ENCODE assay signal across 1 cellular context in genomic region chr3:129518048-129518570, GRCh38.
A peak's percentile ranks its signal among the peaks of the same experiment; 100 is the strongest.
TF ChIP-seq lines count a peak whose summit lies in the region.

No MANE protein-coding gene starts in this region.

TF ChIP-seq in HepG2, 621 proteins besides CTCF, POLR2A, EP300 and RAD21:
- no peak for TF ChIP-seq ZBTB44 (CRISPR knock-in tag; IDR thresholded peaks at IDR 0.05)
- no peak for TF ChIP-seq LBX2 (CRISPR knock-in tag; IDR thresholded peaks at IDR 0.05; ENCODE audit: borderline replicate concordance)
- 0 out of 2 replicates have a peak, but pooled peaks have one; percentile 24 for TF ChIP-seq HNRNPL (IDR thresholded peaks at IDR 0.05; ENCODE audit: low read depth, low read length)
- TF ChIP-seq ZNF687 (CRISPR knock-in tag; IDR thresholded peaks at IDR 0.05): peak; percentile 46
